16 cellular contexts compared by ENCODE assay signal in genomic region chr14:58276208-58276607, GRCh38. TPM values are rescaled to one million over a fixed set of nuclear protein-coding genes. Genes with fewer than 3 reads are reported as not detected.
DNase-seq lines count a peak whose midpoint lies in the region; ATAC-seq, FAIRE-seq and TF ChIP-seq lines count a peak whose summit lies in the region.
"Had no signal": no experiment of that assay in that cellular context is flagged by ENCODE, and none has a peak within 500 bp of the region (broad histone marks: within the 10 kb centered on the region; RNA-seq: fewer than 3 reads in every experiment).

No MANE protein-coding gene starts in this region.

- H3K14ac ChIP-seq in neuronal stem cell (ENCODE audit: low read length), result no peak overlapping the region

- ATAC-seq in activated CD8-positive, alpha-beta memory T cell treated with anti-CD3 and anti-CD28 coated beads, Interleukin-2, amount 10 ng/mL, durations not matched to agents 7 days and 5 days, result no peak
- ATAC-seq: body of pancreas had no signal

- peaks cover 92% of the 10 kb centered on the region for H3K79me2 ChIP-seq in astrocyte (ENCODE audit: insufficient read depth, low read length)
- H3K79me2 ChIP-seq in smooth muscle cell (ENCODE audit: low read depth), result peaks cover 77% of the 10 kb centered on the region

- no peak overlapping the region for H2BK120ac ChIP-seq in neuronal stem cell (ENCODE audit: low read depth, low read length)

- TF ChIP-seq CTCF in astrocyte (IDR thresholded peaks at IDR 0.05; ENCODE audit: insufficient read depth, low read depth, low read length) (no peak), smooth muscle cell (IDR thresholded peaks at IDR 0.05; ENCODE audit: borderline replicate concordance, insufficient read depth, poor library complexity, severe bottlenecking) (no peak)

- FAIRE-seq in astrocyte (lab: Jason Lieb, UNC), result no peak
- FAIRE-seq: D721Med, RCC 7860 had no signal

- H3K36me3 ChIP-seq in KOPT-K1 (ENCODE audit: insufficient read depth, low read length), result peaks cover 83% of the 10 kb centered on the region
- H3K36me3 ChIP-seq in astrocyte (ENCODE audit: insufficient read depth, low read length), result peaks cover 24% of the 10 kb centered on the region
- H3K36me3 ChIP-seq in smooth muscle cell (ENCODE audit: low read depth), result peaks cover 7% of the 10 kb centered on the region
- peaks cover 6 to 99% of the 10 kb centered on the region in 2 donors for H3K36me3 ChIP-seq in neuronal stem cell (replicated peaks in 1 of 2; ENCODE audit: control insufficient read depth in 2 of 2, insufficient read depth in 2 of 2, low read length in 2 of 2)

- peak overlapping the region; percentile 13 for H3K4me2 ChIP-seq in astrocyte (ENCODE audit: low read length)
- H3K4me2 ChIP-seq in smooth muscle cell, result no peak overlapping the region
- H3K4me2 ChIP-seq in neuronal stem cell (ENCODE audit: insufficient read depth, low read length, poor library complexity, severe bottlenecking), result no peak overlapping the region

- H3F3A ChIP-seq in smooth muscle cell (ENCODE audit: low read depth), result peaks cover 22% of the 10 kb centered on the region

- no peaks in the 10 kb centered on the region for H3K27me3 Mint-ChIP-seq in activated CD8-positive, alpha-beta memory T cell treated with anti-CD3 and anti-CD28 coated beads, Interleukin-2, amount 10 ng/mL, durations not matched to agents 7 days and 5 days
- H3K27me3 Mint-ChIP-seq in astrocyte (ENCODE audit: low read depth, unreplicated experiment), result no peaks in the 10 kb centered on the region
- H3K27me3 Mint-ChIP-seq: activated B cell treated with CpG ODN at 0.5 μM for 24 hours had no signal

- H2BK15ac ChIP-seq in neuronal stem cell (ENCODE audit: low read length), result no peak overlapping the region

- H3K27ac ChIP-seq in KOPT-K1 (ENCODE audit: low read depth, low read length, poor library complexity, severe bottlenecking) (peak overlapping the region; percentile 55), astrocyte (ENCODE audit: low read depth, low read length) (no peak overlapping the region), smooth muscle cell (ENCODE audit: low read depth) (peak overlapping the region; percentile 32), substantia nigra (ENCODE audit: low read depth, low read length, poor library complexity, severe bottlenecking) (no peak overlapping the region), neuronal stem cell (replicated peaks; ENCODE audit: low read length) (no peak overlapping the region)

- H2AK5ac ChIP-seq in neuronal stem cell (ENCODE audit: low read depth, low read length), result no peak overlapping the region

- H3K23ac ChIP-seq in neuronal stem cell (ENCODE audit: low read depth, low read length, poor library complexity), result no peak overlapping the region

- H3K4ac ChIP-seq in neuronal stem cell (ENCODE audit: low read length), result no peak overlapping the region

- no peaks in the 10 kb centered on the region for H3K79me1 ChIP-seq in neuronal stem cell (ENCODE audit: low read depth, low read length)

- H3K4me1 ChIP-seq in astrocyte (ENCODE audit: insufficient read depth, low read length) (peaks cover 6% of the 10 kb centered on the region), smooth muscle cell (ENCODE audit: low read depth) (no peaks in the 10 kb centered on the region), neuronal stem cell (ENCODE audit: control insufficient read depth in 2 of 2, insufficient read depth in 1 of 2, low read depth in 1 of 2, low read length in 2 of 2) (no peaks in the 10 kb centered on the region)

- H2BK5ac ChIP-seq in neuronal stem cell (ENCODE audit: low read length), result no peak overlapping the region

- H3K4me3 Mint-ChIP-seq in activated CD8-positive, alpha-beta memory T cell treated with anti-CD3 and anti-CD28 coated beads, Interleukin-2, amount 10 ng/mL, durations not matched to agents 7 days and 5 days, result no peak overlapping the region
- no peak overlapping the region for H3K4me3 Mint-ChIP-seq in astrocyte (ENCODE audit: unreplicated experiment)
- H3K4me3 Mint-ChIP-seq: activated B cell treated with CpG ODN at 0.5 μM for 24 hours had no signal

- H4K20me1 ChIP-seq in astrocyte (ENCODE audit: insufficient read depth, low read length) (peaks cover 54% of the 10 kb centered on the region), smooth muscle cell (ENCODE audit: low read depth) (peaks cover 63% of the 10 kb centered on the region)

- H4K8ac ChIP-seq in neuronal stem cell (ENCODE audit: low read depth, low read length), result no peak overlapping the region

- H2AFZ ChIP-seq in astrocyte (ENCODE audit: low read depth, low read length), result no peak overlapping the region
- H2AFZ ChIP-seq in smooth muscle cell (ENCODE audit: low read depth), result no peak overlapping the region
- no peak overlapping the region for H2AFZ ChIP-seq in neuronal stem cell (ENCODE audit: low read length)

- peaks cover 51% of the 10 kb centered on the region for H3K36me3 Mint-ChIP-seq in activated CD8-positive, alpha-beta memory T cell treated with anti-CD3 and anti-CD28 coated beads, Interleukin-2, amount 10 ng/mL, durations not matched to agents 7 days and 5 days
- H3K36me3 Mint-ChIP-seq in astrocyte (ENCODE audit: low read depth, unreplicated experiment), result no peaks in the 10 kb centered on the region

- peaks cover 45% of the 10 kb centered on the region for H3K4me1 Mint-ChIP-seq in activated CD8-positive, alpha-beta memory T cell treated with anti-CD3 and anti-CD28 coated beads, Interleukin-2, amount 10 ng/mL, durations not matched to agents 7 days and 5 days
- peaks cover 16% of the 10 kb centered on the region for H3K4me1 Mint-ChIP-seq in astrocyte (ENCODE audit: low read depth, unreplicated experiment)

- H3K4me3 ChIP-seq in astrocyte (ENCODE audit: insufficient read depth, low read depth, low read length) (no peak overlapping the region), smooth muscle cell (no peak overlapping the region), neuronal stem cell (ENCODE audit: low read length in 2 of 2) (no peak overlapping the region)
- H3K4me3 ChIP-seq: body of pancreas had no signal

- H3K9ac ChIP-seq in astrocyte (ENCODE audit: low read length) (no peak overlapping the region), smooth muscle cell (ENCODE audit: low read depth) (no peak overlapping the region), neuronal stem cell (ENCODE audit: low read depth, low read length, poor library complexity) (no peak overlapping the region)

- H3K9me3 Mint-ChIP-seq in activated CD8-positive, alpha-beta memory T cell treated with anti-CD3 and anti-CD28 coated beads, Interleukin-2, amount 10 ng/mL, durations not matched to agents 7 days and 5 days (ENCODE audit: low read depth), result no peaks in the 10 kb centered on the region
- no peaks in the 10 kb centered on the region for H3K9me3 Mint-ChIP-seq in astrocyte (ENCODE audit: unreplicated experiment)
- H3K9me3 Mint-ChIP-seq: activated B cell treated with CpG ODN at 0.5 μM for 24 hours had no signal

- WGBS in smooth muscle cell (ENCODE audit: low lambda C conversion rate), result 89% methylated on average over 1 of the region's 1 CpG
- WGBS in neuronal stem cell (ENCODE audit: extremely low coverage in 2 of 2, insufficient read length in 2 of 2, insufficient replicate concordance in 1 of 2), 2 donors, result no CpG with 5 or more reads among the region's 1 CpG

- H4K91ac ChIP-seq in neuronal stem cell (ENCODE audit: low read depth, low read length, poor library complexity), result no peak overlapping the region

- no peak overlapping the region for H2BK12ac ChIP-seq in neuronal stem cell (ENCODE audit: low read length)

- H3K27ac Mint-ChIP-seq in activated CD8-positive, alpha-beta memory T cell treated with anti-CD3 and anti-CD28 coated beads, Interleukin-2, amount 10 ng/mL, durations not matched to agents 7 days and 5 days, result peak overlapping the region; percentile 81
- H3K27ac Mint-ChIP-seq in astrocyte (ENCODE audit: unreplicated experiment), result no peak overlapping the region

- no peak for DNase-seq in activated CD8-positive, alpha-beta memory T cell treated with anti-CD3 and anti-CD28 coated beads, Interleukin-2, amount 10 ng/mL, durations not matched to agents 7 days and 5 days
- no peak for DNase-seq in activated CD8-positive, alpha-beta memory T cell treated with anti-CD3 and anti-CD28 coated beads, Interleukin-2, amount 50 U/mL, for 4 hours
- DNase-seq in astrocyte (ENCODE audit: low read depth) (no peak), smooth muscle cell (lab: John Stamatoyannopoulos, UW; ENCODE audit: unreplicated experiment) (no peak), substantia nigra (lab: John Stamatoyannopoulos, UW) (no peak), neuronal stem cell (ENCODE audit: low spot score) (no peak), AG08396 (ENCODE audit: low spot score) (no peak)
- DNase-seq: activated B cell treated with CpG ODN at 0.5 μM for 24 hours; body of pancreas; kidney glomerular epithelial cell; NCI-H1105 treated with DMSO at 0.1 percent for 48 hours; posterior cingulate gyrus; stimulated activated naive CD4-positive, alpha-beta T cell had no signal

- CTCF ChIA-PET in activated CD8-positive, alpha-beta memory T cell treated with anti-CD3 and anti-CD28 coated beads, Interleukin-2, amount 10 ng/mL, durations not matched to agents 7 days and 5 days (lab: Charles Lee), result interaction anchor here (0.6 to 1.6 kb wide), 4 partner anchors 22 to 914 kb away, joined by 3 to 6 read pairs (median 4); partner anchors contain the start of gene ARID4A

- H3K27me3 ChIP-seq in astrocyte (ENCODE audit: insufficient read depth, low read length) (no peaks in the 10 kb centered on the region), smooth muscle cell (ENCODE audit: low read depth) (no peaks in the 10 kb centered on the region), neuronal stem cell (ENCODE audit: control insufficient read depth in 3 of 3, insufficient read depth in 3 of 3, low read depth in 1 of 3, low read length in 3 of 3) (no peaks in the 10 kb centered on the region)
- H3K27me3 ChIP-seq: body of pancreas had no signal

- H3K18ac ChIP-seq in neuronal stem cell (ENCODE audit: low read length), result no peak overlapping the region

- H3K9me3 ChIP-seq in KOPT-K1 (ENCODE audit: insufficient read depth, low read length, poor library complexity, severe bottlenecking) (no peaks in the 10 kb centered on the region), astrocyte (ENCODE audit: insufficient read depth, low read depth, low read length) (no peaks in the 10 kb centered on the region), smooth muscle cell (replicated peaks; ENCODE audit: low read depth) (no peaks in the 10 kb centered on the region), neuronal stem cell (replicated peaks in 1 of 2; ENCODE audit: control insufficient read depth in 2 of 2, insufficient read depth in 1 of 2, low read depth in 1 of 2, low read length in 2 of 2) (no peaks in the 10 kb centered on the region)
- H3K9me3 ChIP-seq: body of pancreas had no signal

RNA-seq across cellular contexts. Expression of gene ARID4A, which starts 22.1 kb away (rescaled TPM):
- 10 to 100 TPM; 32.2 to 35.8 TPM for total RNA-seq in activated CD8-positive, alpha-beta memory T cell treated with anti-CD3 and anti-CD28 coated beads, Interleukin-2, amount 10 ng/mL, durations not matched to agents 7 days and 5 days
- total RNA-seq in astrocyte, result 24.5 and 26.6 TPM in 2 replicates
- total RNA-seq in smooth muscle cell, result 14.1 and 14.6 TPM in 2 replicates
- polyA plus RNA-seq in smooth muscle cell, result 18.4 and 24.9 TPM in 2 replicates
- 24.6 TPM for polyA plus RNA-seq in neuronal stem cell (2013, experiment 1 of 2)
- 24.5 TPM for polyA plus RNA-seq in neuronal stem cell (2013, experiment 2 of 2)

RNA-seq across cellular contexts. Expression of gene PSMA3, which starts 31.6 kb away (rescaled TPM):
- total RNA-seq in activated CD8-positive, alpha-beta memory T cell treated with anti-CD3 and anti-CD28 coated beads, Interleukin-2, amount 10 ng/mL, durations not matched to agents 7 days and 5 days, result 100 to 1,000 TPM; 284 to 312 TPM
- total RNA-seq in astrocyte, result 215 and 232 TPM in 2 replicates
- total RNA-seq in smooth muscle cell, result 133 and 139 TPM in 2 replicates
- 181 and 189 TPM in 2 replicates for polyA plus RNA-seq in smooth muscle cell
- polyA plus RNA-seq in neuronal stem cell (2013, experiment 1 of 2), result 395 TPM
- 386 TPM for polyA plus RNA-seq in neuronal stem cell (2013, experiment 2 of 2)

Comparison
In these comparisons a context has a peak if more than half of its experiments do, and no peak if none do; other contexts are left out.
1. H3K27ac ChIP-seq: peak in KOPT-K1 (single experiment) and smooth muscle cell (single experiment); none in astrocyte (single experiment), substantia nigra (single experiment) and neuronal stem cell (single experiment).